29 cellular contexts compared by ENCODE assay signal in the genomic region with DNA sequence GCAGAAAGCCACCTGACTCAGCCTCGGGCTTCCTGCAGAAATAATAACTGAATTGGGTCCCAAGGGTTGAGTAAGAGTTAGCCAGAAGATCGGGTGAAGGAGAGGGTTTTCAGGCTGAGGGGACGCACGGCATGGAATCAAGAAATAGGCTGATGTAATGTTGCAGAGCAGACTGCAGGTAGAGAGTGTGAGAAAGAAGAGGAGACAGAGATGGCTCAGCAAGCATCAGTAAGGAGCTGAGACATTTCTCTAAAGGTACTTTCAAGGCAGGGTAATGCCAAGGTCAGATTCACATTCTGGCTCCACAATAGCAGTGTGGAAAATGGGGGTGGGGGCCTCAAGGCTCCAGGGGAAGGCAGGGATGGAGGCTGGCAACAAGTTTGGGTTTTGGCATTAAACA. TPM values are rescaled to one million over a fixed set of nuclear protein-coding genes. Genes with fewer than 3 reads are reported as not detected.
A peak's percentile ranks its signal among the peaks of the same experiment; 100 is the strongest.
DNase-seq lines count a peak whose midpoint lies in the region; ATAC-seq and TF ChIP-seq lines count a peak whose summit lies in the region.
"Had no signal": no experiment of that assay in that cellular context is flagged by ENCODE, and none has a peak within 500 bp of the region (broad histone marks: within the 10 kb centered on the region; RNA-seq: fewer than 3 reads in every experiment).

No MANE protein-coding gene starts in this region.

- TF ChIP-seq CTCF in smooth muscle cell (IDR thresholded peaks at IDR 0.05; ENCODE audit: borderline replicate concordance, insufficient read depth, poor library complexity, severe bottlenecking) = no peak

- POLR2A ChIA-PET in activated CD4-positive, alpha-beta memory T cell treated with anti-CD3 and anti-CD28 coated beads for 36 hours (lab: Charles Lee) = no interaction called here
- POLR2A ChIA-PET in CD4-positive, alpha-beta memory T cell (lab: Charles Lee; ENCODE audit: partially characterized antibody) = no interaction called here

- no peaks in the 10 kb centered on the region for H3F3A ChIP-seq in smooth muscle cell (ENCODE audit: low read depth)

- peaks cover 59% of the 10 kb centered on the region for H3K79me2 ChIP-seq in smooth muscle cell (ENCODE audit: low read depth)

- ATAC-seq in CD4-positive, CD25-positive, alpha-beta regulatory T cell (ENCODE audit: low read depth in 2 of 2) = no peak
- ATAC-seq: activated T-cell treated with anti-CD3 and anti-CD28 coated beads, Interleukin-2, amount 50 U/mL, for 4 hours; esophagus mucosa; left colon; stimulated activated naive B cell treated with anti-CD40 and anti-IgM and Interleukin-4, amounts not matched to agents 10 μg/mL and 1 μg/mL and 100 μg/mL, for 72 hours had no signal

- H3K4me2 ChIP-seq in smooth muscle cell = no peak overlapping the region
- H3K4me2 ChIP-seq: SK-N-SH had no signal

- peaks cover 22% of the 10 kb centered on the region for H3K4me1 Mint-ChIP-seq in T-helper 1 cell treated with Interleukin-12 subunit alpha and Interleukin-12 subunit beta and Interleukin-4 antibody, amounts not matched to agents 30 μg/mL and 1 μg/mL, for 36 hours (ENCODE audit: low read depth)
- peaks cover 9 to 47% (median 31%) of the 10 kb centered on the region in 4 donors for H3K4me1 Mint-ChIP-seq in CD4-positive, CD25-positive, alpha-beta regulatory T cell
- peaks cover 16% of the 10 kb centered on the region for H3K4me1 Mint-ChIP-seq in activated CD4-positive, alpha-beta memory T cell treated with anti-CD3 and anti-CD28 coated beads for 36 hours (ENCODE audit: low read depth)
- H3K4me1 Mint-ChIP-seq in immature natural killer cell = peaks cover 67 to 82% of the 10 kb centered on the region in 2 donors
- H3K4me1 Mint-ChIP-seq in CD4-positive, alpha-beta memory T cell = peaks cover 18 to 43% (median 29%) of the 10 kb centered on the region in 4 donors

- H3K4me1 ChIP-seq in CD4-positive, CD25-positive, alpha-beta regulatory T cell (ENCODE audit: control insufficient read depth, insufficient read depth, low read length, poor library complexity, severe bottlenecking) = no peaks in the 10 kb centered on the region
- H3K4me1 ChIP-seq in CD4-positive, alpha-beta memory T cell (ENCODE audit: insufficient read depth, low read length) = peaks cover 5% of the 10 kb centered on the region
- H3K4me1 ChIP-seq in smooth muscle cell (ENCODE audit: low read depth) = no peaks in the 10 kb centered on the region
- H3K4me1 ChIP-seq: testis had no signal

- no peak overlapping the region for H3K4me3 ChIP-seq in CD4-positive, CD25-positive, alpha-beta regulatory T cell (ENCODE audit: low read depth, low read length)
- H3K4me3 ChIP-seq in CD4-positive, alpha-beta memory T cell (ENCODE audit: low read length in 2 of 2) = no peak overlapping the region
- no peak overlapping the region for H3K4me3 ChIP-seq in smooth muscle cell
- H3K4me3 ChIP-seq: coronary artery, GM12878, right atrium auricular region, testis had no signal

- H3K36me3 Mint-ChIP-seq in T-helper 1 cell treated with Interleukin-12 subunit alpha and Interleukin-12 subunit beta and Interleukin-4 antibody, amounts not matched to agents 30 μg/mL and 1 μg/mL, for 36 hours (ENCODE audit: low read depth) = peaks cover 10% of the 10 kb centered on the region
- H3K36me3 Mint-ChIP-seq in CD4-positive, CD25-positive, alpha-beta regulatory T cell = peaks cover 12% of the 10 kb centered on the region
- peaks cover 20% of the 10 kb centered on the region for H3K36me3 Mint-ChIP-seq in activated CD4-positive, alpha-beta memory T cell treated with anti-CD3 and anti-CD28 coated beads for 36 hours
- peaks cover 0 to 12% (median 5%) of the 10 kb centered on the region in 3 donors for H3K36me3 Mint-ChIP-seq in immature natural killer cell
- H3K36me3 Mint-ChIP-seq in CD4-positive, alpha-beta memory T cell = peaks cover 17 to 27% of the 10 kb centered on the region in 2 donors

- WGBS in smooth muscle cell (ENCODE audit: low lambda C conversion rate) = 97% methylated on average over 4 of the region's 4 CpGs

- H3K36me3 ChIP-seq in CD4-positive, CD25-positive, alpha-beta regulatory T cell (ENCODE audit: control insufficient read depth, insufficient read depth, low read length) = peaks cover 26% of the 10 kb centered on the region
- H3K36me3 ChIP-seq in CD4-positive, alpha-beta memory T cell (ENCODE audit: insufficient read depth, low read length) = peaks cover 23% of the 10 kb centered on the region
- no peaks in the 10 kb centered on the region for H3K36me3 ChIP-seq in smooth muscle cell (ENCODE audit: low read depth)

- H3K9ac ChIP-seq in smooth muscle cell (ENCODE audit: low read depth) = no peak overlapping the region
- H3K9ac ChIP-seq: SK-N-SH had no signal

- H3K4me3 Mint-ChIP-seq in T-helper 1 cell treated with Interleukin-12 subunit alpha and Interleukin-12 subunit beta and Interleukin-4 antibody, amounts not matched to agents 30 μg/mL and 1 μg/mL, for 36 hours = no peak overlapping the region
- H3K4me3 Mint-ChIP-seq in CD4-positive, CD25-positive, alpha-beta regulatory T cell = no peak overlapping the region
- no peak overlapping the region for H3K4me3 Mint-ChIP-seq in activated CD4-positive, alpha-beta memory T cell treated with anti-CD3 and anti-CD28 coated beads for 36 hours
- peak overlapping the region in 1 of 5 donors; percentile 24 for H3K4me3 Mint-ChIP-seq in immature natural killer cell
- peak overlapping the region in 1 of 8 donors; percentile 10 for H3K4me3 Mint-ChIP-seq in CD4-positive, alpha-beta memory T cell
- H3K4me3 Mint-ChIP-seq: activated naive CD4-positive, alpha-beta T cell treated with anti-CD3 and anti-CD28 coated beads for 36 hours; activated T-cell treated with anti-CD3 and anti-CD28 coated beads, Interleukin-2, amount 50 U/mL, for 4 hours; CD14-positive monocyte; neural crest cell; stimulated activated naive B cell treated with anti-CD40 and anti-IgM and Interleukin-4, amounts not matched to agents 10 μg/mL and 1 μg/mL and 100 μg/mL, for 72 hours had no signal

- no peaks in the 10 kb centered on the region for H3K27me3 Mint-ChIP-seq in T-helper 1 cell treated with Interleukin-12 subunit alpha and Interleukin-12 subunit beta and Interleukin-4 antibody, amounts not matched to agents 30 μg/mL and 1 μg/mL, for 36 hours (ENCODE audit: low read depth)
- no peaks in the 10 kb centered on the region for H3K27me3 Mint-ChIP-seq in CD4-positive, CD25-positive, alpha-beta regulatory T cell
- H3K27me3 Mint-ChIP-seq in activated CD4-positive, alpha-beta memory T cell treated with anti-CD3 and anti-CD28 coated beads for 36 hours = no peaks in the 10 kb centered on the region
- H3K27me3 Mint-ChIP-seq in immature natural killer cell (ENCODE audit: low read depth in 3 of 3) = peaks cover 0 to 3% (median 0%) of the 10 kb centered on the region in 3 donors
- H3K27me3 Mint-ChIP-seq in CD4-positive, alpha-beta memory T cell = no peaks in the 10 kb centered on the region
- H3K27me3 Mint-ChIP-seq: stimulated activated naive B cell treated with anti-CD40 and anti-IgM and Interleukin-4, amounts not matched to agents 10 μg/mL and 1 μg/mL and 100 μg/mL, for 72 hours had no signal

- no peak overlapping the region for H2AFZ ChIP-seq in smooth muscle cell (ENCODE audit: low read depth)

- intact Hi-C loops in activated CD4-positive, alpha-beta memory T cell treated with anti-CD3 and anti-CD28 coated beads for 36 hours (cut with micrococcal nuclease) = no loop called here
- intact Hi-C loops in CD4-positive, alpha-beta memory T cell (cut with micrococcal nuclease) = no loop called here

- H3K27me3 ChIP-seq in CD4-positive, CD25-positive, alpha-beta regulatory T cell (ENCODE audit: control insufficient read depth, insufficient read depth, low read length) = no peaks in the 10 kb centered on the region
- H3K27me3 ChIP-seq in CD4-positive, alpha-beta memory T cell (ENCODE audit: insufficient read depth, low read length) = no peaks in the 10 kb centered on the region
- no peaks in the 10 kb centered on the region for H3K27me3 ChIP-seq in smooth muscle cell (ENCODE audit: low read depth)
- H3K27me3 ChIP-seq: right atrium auricular region, testis had no signal

- no peaks in the 10 kb centered on the region for H3K9me3 Mint-ChIP-seq in T-helper 1 cell treated with Interleukin-12 subunit alpha and Interleukin-12 subunit beta and Interleukin-4 antibody, amounts not matched to agents 30 μg/mL and 1 μg/mL, for 36 hours
- H3K9me3 Mint-ChIP-seq in CD4-positive, CD25-positive, alpha-beta regulatory T cell = no peaks in the 10 kb centered on the region
- no peaks in the 10 kb centered on the region for H3K9me3 Mint-ChIP-seq in activated CD4-positive, alpha-beta memory T cell treated with anti-CD3 and anti-CD28 coated beads for 36 hours
- H3K9me3 Mint-ChIP-seq in immature natural killer cell = no peaks in the 10 kb centered on the region
- H3K9me3 Mint-ChIP-seq in CD4-positive, alpha-beta memory T cell = no peaks in the 10 kb centered on the region
- H3K9me3 Mint-ChIP-seq: activated naive CD4-positive, alpha-beta T cell treated with anti-CD3 and anti-CD28 coated beads for 36 hours; activated T-cell treated with anti-CD3 and anti-CD28 coated beads, Interleukin-2, amount 50 U/mL, for 4 hours had no signal

- H3K27ac Mint-ChIP-seq in T-helper 1 cell treated with Interleukin-12 subunit alpha and Interleukin-12 subunit beta and Interleukin-4 antibody, amounts not matched to agents 30 μg/mL and 1 μg/mL, for 36 hours = peak overlapping the region; percentile 1
- peak overlapping the region; percentile 28 to 83 (median 79) for H3K27ac Mint-ChIP-seq in CD4-positive, CD25-positive, alpha-beta regulatory T cell
- H3K27ac Mint-ChIP-seq in activated CD4-positive, alpha-beta memory T cell treated with anti-CD3 and anti-CD28 coated beads for 36 hours = peak overlapping the region; percentile 31
- peak overlapping the region; percentile 69 to 96 (median 76) for H3K27ac Mint-ChIP-seq in immature natural killer cell
- H3K27ac Mint-ChIP-seq in CD4-positive, alpha-beta memory T cell = peak overlapping the region in 2 of 7 donors; percentile 43 to 71
- H3K27ac Mint-ChIP-seq: activated naive CD4-positive, alpha-beta T cell treated with anti-CD3 and anti-CD28 coated beads for 36 hours; stimulated activated naive B cell treated with anti-CD40 and anti-IgM and Interleukin-4, amounts not matched to agents 10 μg/mL and 1 μg/mL and 100 μg/mL, for 72 hours had no signal

- CTCF ChIA-PET in activated CD4-positive, alpha-beta memory T cell treated with anti-CD3 and anti-CD28 coated beads for 36 hours (lab: Charles Lee) = no interaction called here
- CTCF ChIA-PET in CD4-positive, alpha-beta memory T cell (lab: Charles Lee; ENCODE audit: partially characterized antibody) = no interaction called here

- peaks cover 81% of the 10 kb centered on the region for H4K20me1 ChIP-seq in smooth muscle cell (ENCODE audit: low read depth)

- DNase-seq in T-helper 1 cell = no peak
- DNase-seq in CD4-positive, CD25-positive, alpha-beta regulatory T cell = no peak
- no peak for DNase-seq in activated CD4-positive, alpha-beta memory T cell treated with anti-CD3 and anti-CD28 coated beads for 36 hours
- DNase-seq in immature natural killer cell = no peak
- DNase-seq in stimulated activated naive CD4-positive, alpha-beta T cell treated with Interleukin-2 at 50 U/mL for 16 hours (lab: John Stamatoyannopoulos, UW) = no peak
- DNase-seq in CD4-positive, alpha-beta memory T cell = no peak
- DNase-seq in smooth muscle cell (lab: John Stamatoyannopoulos, UW; ENCODE audit: unreplicated experiment) = no peak
- DNase-seq: 8988T; activated CD8-positive, alpha-beta memory T cell treated with anti-CD3 and anti-CD28 coated beads for 24 hours; activated naive CD4-positive, alpha-beta T cell treated with anti-CD3 and anti-CD28 coated beads for 36 hours; activated T-cell treated with anti-CD3 and anti-CD28 coated beads, Interleukin-2, amount 50 U/mL, for 4 hours; foreskin melanocyte; hippocampal formation; left colon; mammary epithelial cell; NCI-H2171; NCI-H524; SK-N-SH; stimulated activated CD4-positive, alpha-beta T cell treated with anti-CD3 and anti-CD28 coated beads, Interleukin-4, amount 100 ng/mL, for 24 hours; stimulated activated naive B cell treated with anti-CD40 and anti-IgM and Interleukin-4, amounts not matched to agents 10 μg/mL and 1 μg/mL and 100 μg/mL, for 72 hours; T1000; testis had no signal

- H3K9me3 ChIP-seq in CD4-positive, CD25-positive, alpha-beta regulatory T cell (ENCODE audit: control insufficient read depth in 2 of 2, low read length in 2 of 2) = no peaks in the 10 kb centered on the region
- H3K9me3 ChIP-seq in CD4-positive, alpha-beta memory T cell (ENCODE audit: control insufficient read depth in 1 of 2, low read length in 2 of 2) = no peaks in the 10 kb centered on the region
- no peaks in the 10 kb centered on the region for H3K9me3 ChIP-seq in smooth muscle cell (replicated peaks; ENCODE audit: low read depth)
- H3K9me3 ChIP-seq: right atrium auricular region, SK-N-SH, testis had no signal

- no peak overlapping the region for H3K27ac ChIP-seq in CD4-positive, CD25-positive, alpha-beta regulatory T cell (ENCODE audit: insufficient read depth, low read length, poor library complexity, severe bottlenecking)
- H3K27ac ChIP-seq in CD4-positive, alpha-beta memory T cell (ENCODE audit: low read depth, low read length) = no peak overlapping the region
- no peak overlapping the region for H3K27ac ChIP-seq in smooth muscle cell (ENCODE audit: low read depth)
- H3K27ac ChIP-seq: coronary artery, right atrium auricular region, testis had no signal

RNA-seq across cellular contexts. Expression of a gene that starts 18.6 kb away (rescaled TPM):
- 30.2 TPM for total RNA-seq in CD4-positive, CD25-positive, alpha-beta regulatory T cell
- polyA plus RNA-seq in CD4-positive, CD25-positive, alpha-beta regulatory T cell = 1 to 10 TPM; 1.4 to 6.2 (median 2.6) TPM
- total RNA-seq in activated CD4-positive, alpha-beta memory T cell treated with anti-CD3 and anti-CD28 coated beads for 36 hours = 10 to 100 TPM; 28.3 to 30.6 TPM
- polyA plus RNA-seq in immature natural killer cell (10 to 100 TPM in 1 of 3 donors, 1 to 10 TPM in 2; 4.3 to 11.5 (median 5.2) TPM), smooth muscle cell (7.3 and 9.8 TPM in 2 replicates)
- 10 to 100 TPM; 27.3 to 30.8 TPM for total RNA-seq in CD4-positive, alpha-beta memory T cell
- 1 to 10 TPM; 1.4 to 7.9 TPM for polyA plus RNA-seq in CD4-positive, alpha-beta memory T cell
- 8.7 and 9.8 TPM in 2 replicates for total RNA-seq in smooth muscle cell

RNA-seq across cellular contexts. Expression of a gene that starts 19.4 kb away (rescaled TPM):
- 12.1 TPM for total RNA-seq in CD4-positive, CD25-positive, alpha-beta regulatory T cell
- polyA plus RNA-seq in CD4-positive, CD25-positive, alpha-beta regulatory T cell = 10 to 100 TPM; 59.5 to 75.5 (median 60.9) TPM
- 10 to 100 TPM; 36.5 to 38.5 TPM for total RNA-seq in activated CD4-positive, alpha-beta memory T cell treated with anti-CD3 and anti-CD28 coated beads for 36 hours
- polyA plus RNA-seq in immature natural killer cell = 10 to 100 TPM; 64.7 to 85.1 (median 77.9) TPM
- total RNA-seq in CD4-positive, alpha-beta memory T cell = 10 to 100 TPM; 16.2 to 16.8 TPM
- 10 to 100 TPM; 56.1 to 79.3 TPM for polyA plus RNA-seq in CD4-positive, alpha-beta memory T cell
- 18.1 and 30.4 TPM in 2 replicates for total RNA-seq in smooth muscle cell
- polyA plus RNA-seq in smooth muscle cell = 52.9 and 54.8 TPM in 2 replicates

RNA-seq across cellular contexts. Expression of a gene that starts 34.6 kb away (rescaled TPM):
- total RNA-seq in CD4-positive, CD25-positive, alpha-beta regulatory T cell = 37.2 TPM
- polyA plus RNA-seq in CD4-positive, CD25-positive, alpha-beta regulatory T cell = 10 to 100 TPM; 45.7 to 73.0 (median 62.7) TPM
- total RNA-seq in activated CD4-positive, alpha-beta memory T cell treated with anti-CD3 and anti-CD28 coated beads for 36 hours = 10 to 100 TPM; 23.3 to 23.5 TPM
- 10 to 100 TPM; 67.8 to 75.5 (median 71.0) TPM for polyA plus RNA-seq in immature natural killer cell
- total RNA-seq in CD4-positive, alpha-beta memory T cell = 10 to 100 TPM; 40.5 TPM
- polyA plus RNA-seq in CD4-positive, alpha-beta memory T cell = 10 to 100 TPM; 57.3 to 58.3 TPM
- 16.5 and 23.0 TPM in 2 replicates for total RNA-seq in smooth muscle cell
- 20.8 and 29.5 TPM in 2 replicates for polyA plus RNA-seq in smooth muscle cell
